ENCODE assay signal across 36 cellular contexts in genomic region chr2:80638759-80639158, GRCh38.
"Had no signal": no experiment of that assay in that cellular context is flagged by ENCODE, and none has a peak within 500 bp of the region (broad histone marks: within the 10 kb centered on the region; RNA-seq: fewer than 3 reads in every experiment).

No MANE protein-coding gene starts in this region.

- H3K36me3 ChIP-seq: Peyer's patch, SJSA1 had no signal

- H3K9me3 ChIP-seq: Peyer's patch had no signal

- H3K27ac ChIP-seq: Peyer's patch, SJSA1, VCaP had no signal

- H3K27me3 ChIP-seq: Peyer's patch, SJSA1 had no signal

- H3K4me1 ChIP-seq: Peyer's patch, SJSA1 had no signal

- DNase-seq: activated B cell treated with CpG ODN at 0.5 μM for 24 hours; activated CD4-positive, alpha-beta memory T cell treated with anti-CD3 and anti-CD28 coated beads, Interleukin-2, amount 10 ng/mL, durations not matched to agents 7 days and 5 days; activated CD4-positive, alpha-beta T cell treated with anti-CD3 and anti-CD28 coated beads for 48 hours; activated CD4-positive, CD25-positive, alpha-beta regulatory T cell treated with anti-CD3 and anti-CD28 coated beads, Interleukin-2, amount 50 U/mL, for 72 hours; activated CD8-positive, alpha-beta memory T cell treated with anti-CD3 and anti-CD28 coated beads for 24 hours; activated CD8-positive, alpha-beta memory T cell treated with anti-CD3 and anti-CD28 coated beads, Interleukin-2, amount 10 ng/mL, durations not matched to agents 7 days and 5 days; activated CD8-positive, alpha-beta memory T cell treated with anti-CD3 and anti-CD28 coated beads, Interleukin-2, amount 50 U/mL, for 48 hours; activated effector memory CD4-positive, alpha-beta T cell treated with Interleukin-2 at 50 U/mL for 16 hours; activated naive CD4-positive, alpha-beta T cell treated with anti-CD3 and anti-CD28 coated beads, Interleukin-2, amount 10 ng/mL, durations not matched to agents 7 days and 5 days; activated naive CD8-positive, alpha-beta T cell treated with anti-CD3 and anti-CD28 coated beads, Interleukin-2, amount 50 U/mL, for 24 hours; activated T-cell treated with anti-CD3 and anti-CD28 coated beads, Interleukin-2, amount 50 U/mL, for 48 hours; aorta; Karpas-422; KBM-7; MM.1S; MV-4-11; NCI-H1092; NCI-H1436 treated with DMSO at 0.1 percent for 48 hours; NCI-H187; NCI-H2029 treated with DMSO at 0.1 percent for 48 hours; NCI-H2107; NCI-H2171; NCI-H510A; NCI-H526; NCI-H748 treated with DMSO at 0.1 percent for 48 hours; NK-92 treated with Interleukin-12 subunit alpha and Interleukin-12 subunit beta, amount 100 ng/mL, for 24 hours; PC-3; Peyer's patch; RPMI8226; SHP77 treated with DMSO at 0.1 percent for 48 hours; SW 1271; T-helper 1 cell; T-helper 2 cell; T-helper 9 cell had no signal

- ATAC-seq: activated CD8-positive, alpha-beta memory T cell treated with anti-CD3 and anti-CD28 coated beads, Interleukin-2, amount 10 ng/mL, durations not matched to agents 7 days and 5 days; activated naive CD8-positive, alpha-beta T cell treated with anti-CD3 and anti-CD28 coated beads, Interleukin-2, amount 50 U/mL, for 24 hours; PC-3 had no signal

- H3K4me3 ChIP-seq: Peyer's patch, SJSA1 had no signal
